In the genomic region with DNA sequence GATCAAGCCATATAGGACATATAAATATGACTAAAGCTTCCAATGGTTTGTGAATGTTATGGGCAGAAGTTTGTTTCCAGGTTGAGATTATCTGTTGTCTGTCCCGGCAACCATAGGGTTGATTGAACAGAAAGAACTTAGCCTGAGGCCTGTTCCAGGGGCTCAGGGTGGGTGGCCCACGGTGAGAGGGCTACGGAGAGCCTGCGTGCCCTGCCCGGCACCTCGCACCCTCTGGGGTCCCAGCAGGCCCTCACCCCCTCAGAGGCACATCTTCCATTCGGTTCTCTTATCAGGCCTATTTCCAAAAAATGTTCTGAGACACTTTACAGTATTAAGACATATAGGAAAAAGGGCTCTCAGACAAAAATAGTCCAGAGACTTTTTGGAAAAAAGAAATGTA, we compare ENCODE assay signal across 2 cellular contexts.
TF ChIP-seq lines count a peak whose summit lies in the region.

No MANE protein-coding gene starts in this region.

TF ChIP-seq in HepG2, 621 proteins besides CTCF, POLR2A, EP300 and RAD21:
- no peak for TF ChIP-seq ZFP82 (CRISPR knock-in tag; IDR thresholded peaks at IDR 0.05; ENCODE audit: borderline replicate concordance)
- TF ChIP-seq, protein P1, sequence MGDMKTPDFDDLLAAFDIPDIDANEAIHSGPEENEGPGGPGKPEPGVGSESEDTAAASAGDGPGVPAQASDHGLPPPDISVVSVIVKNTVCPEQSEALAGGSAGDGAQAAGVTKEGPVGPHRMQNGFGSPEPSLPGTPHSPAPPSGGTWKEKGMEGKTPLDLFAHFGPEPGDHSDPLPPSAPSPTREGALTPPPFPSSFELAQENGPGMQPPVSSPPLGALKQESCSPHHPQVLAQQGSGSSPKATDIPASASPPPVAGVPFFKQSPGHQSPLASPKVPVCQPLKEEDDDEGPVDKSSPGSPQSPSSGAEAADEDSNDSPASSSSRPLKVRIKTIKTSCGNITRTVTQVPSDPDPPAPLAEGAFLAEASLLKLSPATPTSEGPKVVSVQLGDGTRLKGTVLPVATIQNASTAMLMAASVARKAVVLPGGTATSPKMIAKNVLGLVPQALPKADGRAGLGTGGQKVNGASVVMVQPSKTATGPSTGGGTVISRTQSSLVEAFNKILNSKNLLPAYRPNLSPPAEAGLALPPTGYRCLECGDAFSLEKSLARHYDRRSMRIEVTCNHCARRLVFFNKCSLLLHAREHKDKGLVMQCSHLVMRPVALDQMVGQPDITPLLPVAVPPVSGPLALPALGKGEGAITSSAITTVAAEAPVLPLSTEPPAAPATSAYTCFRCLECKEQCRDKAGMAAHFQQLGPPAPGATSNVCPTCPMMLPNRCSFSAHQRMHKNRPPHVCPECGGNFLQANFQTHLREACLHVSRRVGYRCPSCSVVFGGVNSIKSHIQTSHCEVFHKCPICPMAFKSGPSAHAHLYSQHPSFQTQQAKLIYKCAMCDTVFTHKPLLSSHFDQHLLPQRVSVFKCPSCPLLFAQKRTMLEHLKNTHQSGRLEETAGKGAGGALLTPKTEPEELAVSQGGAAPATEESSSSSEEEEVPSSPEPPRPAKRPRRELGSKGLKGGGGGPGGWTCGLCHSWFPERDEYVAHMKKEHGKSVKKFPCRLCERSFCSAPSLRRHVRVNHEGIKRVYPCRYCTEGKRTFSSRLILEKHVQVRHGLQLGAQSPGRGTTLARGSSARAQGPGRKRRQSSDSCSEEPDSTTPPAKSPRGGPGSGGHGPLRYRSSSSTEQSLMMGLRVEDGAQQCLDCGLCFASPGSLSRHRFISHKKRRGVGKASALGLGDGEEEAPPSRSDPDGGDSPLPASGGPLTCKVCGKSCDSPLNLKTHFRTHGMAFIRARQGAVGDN (CRISPR knock-in tag; IDR thresholded peaks at IDR 0.05) = peak; percentile 30; the same call in 1 of the 2 replicates

TF ChIP-seq in liver, 16 proteins besides CTCF, POLR2A, EP300 and RAD21:
- TF ChIP-seq FOXA2 (IDR thresholded peaks at IDR 0.05) (no peak), JUND (IDR thresholded peaks at IDR 0.05) (no peak), TAF1 (conservative IDR thresholded peaks at IDR 0.05) (no peak), GABPA (IDR thresholded peaks at IDR 0.05 in 1 of 2, conservative IDR thresholded peaks at IDR 0.05 in 1 of 2) (no peak), RXRA (IDR thresholded peaks at IDR 0.05) (no peak), YY1 (IDR thresholded peaks at IDR 0.05) (no peak)
